1 cellular context compared by ENCODE assay signal in the genomic region with DNA sequence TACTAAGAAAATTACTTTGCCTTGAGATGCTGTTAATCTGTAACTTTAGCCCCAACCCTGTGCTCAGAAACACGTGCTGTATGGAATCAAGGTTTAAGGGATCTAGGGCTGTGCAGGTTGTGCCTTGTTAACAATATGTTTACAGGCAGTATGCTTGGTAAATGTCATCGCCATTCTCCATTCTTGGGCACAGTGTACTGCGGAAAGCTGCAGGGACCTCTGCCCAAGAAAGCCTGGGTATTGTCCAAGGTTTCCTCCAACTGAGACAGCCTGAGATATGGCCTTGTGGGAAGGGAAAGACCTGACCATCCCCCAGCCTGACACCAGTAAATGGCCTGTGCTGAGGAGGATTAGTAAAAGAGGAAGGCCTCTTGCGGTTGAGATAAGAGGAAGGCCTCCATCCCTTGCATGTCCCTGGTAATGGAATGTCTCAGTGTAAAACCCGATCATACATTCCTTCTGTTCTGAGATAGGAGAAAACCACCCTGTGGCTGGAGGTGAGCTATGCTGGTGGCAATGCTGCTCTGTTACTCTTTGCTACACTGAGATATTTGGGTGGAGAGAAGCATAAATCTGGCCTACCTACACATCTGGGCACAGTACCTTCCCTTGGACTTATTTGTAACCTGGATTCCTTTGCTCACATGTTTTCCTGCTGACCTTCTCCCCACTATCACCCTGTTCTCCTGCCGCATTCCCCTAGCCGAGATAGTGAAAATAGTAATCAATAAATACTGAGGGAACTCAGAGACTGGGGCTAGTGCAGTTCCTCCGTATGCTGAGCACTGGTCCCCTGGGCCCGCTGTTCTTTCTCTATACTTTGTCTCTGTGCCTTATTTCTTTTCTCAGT.
A peak's percentile ranks its signal among the peaks of the same experiment; 100 is the strongest.
TF ChIP-seq lines count a peak whose summit lies in the region.
"Not testable (repeated sequence)": the region's sequence is repeated elsewhere in the genome, so short reads cannot be mapped to it uniquely, and the experiment has no call there.

No MANE protein-coding gene starts in this region.

TF ChIP-seq in K562, 482 proteins besides CTCF, POLR2A, EP300 and RAD21 (continued from another document and continues in another):
- TF ChIP-seq MBD2 (IDR thresholded peaks at IDR 0.05; ENCODE audit: borderline replicate concordance, low read depth) (peak; percentile 76; the same call in 1 of the 2 replicates), DPF2 (IDR thresholded peaks at IDR 0.05) (peak; percentile 94), ZNF175 (CRISPR knock-in tag; IDR thresholded peaks at IDR 0.05; ENCODE audit: low read depth) (peak; percentile 86), RBBP5 (IDR thresholded peaks at IDR 0.05; ENCODE audit: borderline replicate concordance, insufficient read depth, low read length, poor library complexity, severe bottlenecking) (peak; percentile 79), SMARCA4 (IDR thresholded peaks at IDR 0.05) (peak; percentile 95), TRIM28 (IDR thresholded peaks at IDR 0.05) (peak; percentile 51; the same call in 1 of the 2 replicates), ZMIZ1 (IDR thresholded peaks at IDR 0.05; ENCODE audit: low read depth in 2 of 2, low read length in 2 of 2) (peak in 1 of 2 experiments; percentile 85; a peak in 2 of 4 replicates), MNT (conservative IDR thresholded peaks at IDR 0.05) (peak; percentile 59 to 79; a peak in 3 of 4 replicates), MTA3 (IDR thresholded peaks at IDR 0.05; ENCODE audit: borderline replicate concordance) (peak; percentile 83), SPI1 (IDR thresholded peaks at IDR 0.05; ENCODE audit: borderline replicate concordance, low read depth, low read length) (peak; percentile 99), RCOR1 (IDR thresholded peaks at IDR 0.05; ENCODE audit: borderline replicate concordance in 1 of 2, low read depth in 2 of 2, low read length in 2 of 2) (peak; percentile 89 to 96), KDM4B (IDR thresholded peaks at IDR 0.05; ENCODE audit: borderline replicate concordance in 2 of 2, low read depth in 1 of 2) (0 out of 4 replicates have a peak, but pooled peaks of 1 of the 2 experiments have one; percentile 34), ZNF589 (CRISPR knock-in tag; IDR thresholded peaks at IDR 0.05; ENCODE audit: low read depth) (peak; percentile 38; the same call in 1 of the 2 replicates), PTTG1 (tag; IDR thresholded peaks at IDR 0.05; ENCODE audit: low read depth) (peak; percentile 66), CBX3 (IDR thresholded peaks at IDR 0.05; ENCODE audit: borderline replicate concordance in 1 of 2, low read length in 2 of 2) (0 out of 3 replicates have a peak, but pooled peaks of 1 of the 2 experiments have one; percentile 35), MYC (IDR thresholded peaks at IDR 0.05; ENCODE audit: low read depth, low read length) (peak; percentile 79), MYC (CRISPR knock-in tag; IDR thresholded peaks at IDR 0.05; ENCODE audit: borderline replicate concordance, low read depth) (peak; percentile 41; the same call in 1 of the 2 replicates), BHLHE40 (IDR thresholded peaks at IDR 0.05; ENCODE audit: low read length) (peak; percentile 84), NR2F6 (CRISPR knock-in tag; IDR thresholded peaks at IDR 0.05) (0 out of 2 replicates have a peak, but pooled peaks have one; percentile 23), NFIC (IDR thresholded peaks at IDR 0.05) (peak; percentile 81), TOE1 (CRISPR knock-in tag; IDR thresholded peaks at IDR 0.05; ENCODE audit: borderline replicate concordance, low read depth) (0 out of 2 replicates have a peak, but pooled peaks have one; percentile 63), FOXK2 (conservative IDR thresholded peaks at IDR 0.05 in 1 of 2, IDR thresholded peaks at IDR 0.05 in 1 of 2; ENCODE audit: low read depth in 2 of 2) (peak; percentile 19 to 51; a peak in 1 of 4 replicates), MYNN (IDR thresholded peaks at IDR 0.05) (peak; percentile 88), GATA2 (CRISPR knock-in tag; IDR thresholded peaks at IDR 0.05) (peak; percentile 94), ESRRA (IDR thresholded peaks at IDR 0.05; ENCODE audit: borderline replicate concordance, low read depth) (peak; percentile 92; the same call in 1 of the 2 replicates), ZNF76 (CRISPR knock-in tag; IDR thresholded peaks at IDR 0.05; ENCODE audit: borderline replicate concordance) (peak; percentile 80), STAT5A (IDR thresholded peaks at IDR 0.05; ENCODE audit: borderline replicate concordance, low read length) (peak; percentile 71), NFE2 (IDR thresholded peaks at IDR 0.05; ENCODE audit: low read depth) (peak; percentile 67), TCF3 (CRISPR knock-in tag; IDR thresholded peaks at IDR 0.05) (peak; percentile 94), ZNF644 (tag; IDR thresholded peaks at IDR 0.05; ENCODE audit: low read depth) (peak; percentile 94), LEF1 (IDR thresholded peaks at IDR 0.05) (peak; percentile 99), BRD4 (IDR thresholded peaks at IDR 0.05) (0 out of 2 replicates have a peak, but pooled peaks have one; percentile 48), HDAC3 (IDR thresholded peaks at IDR 0.05; ENCODE audit: borderline replicate concordance, partially characterized antibody) (peak; percentile 92), KDM5B (IDR thresholded peaks at IDR 0.05; ENCODE audit: insufficient replicate concordance, low read depth, low read length) (peak; percentile 15), ATF1 (tag; IDR thresholded peaks at IDR 0.05) (peak; percentile 59; the same call in 1 of the 2 replicates), ZBTB12 (CRISPR knock-in tag; IDR thresholded peaks at IDR 0.05) (peak; percentile 48; the same call in 1 of the 2 replicates), IFI16 (CRISPR knock-in tag; IDR thresholded peaks at IDR 0.05) (peak; percentile 81), LCOR (CRISPR knock-in tag; IDR thresholded peaks at IDR 0.05) (peak; percentile 61), ZNF639 (CRISPR knock-in tag; conservative IDR thresholded peaks at IDR 0.05 in 1 of 2, IDR thresholded peaks at IDR 0.05 in 1 of 2) (peak in 1 of 2 experiments; percentile 91; a peak in 2 of 4 replicates), MTA1 (IDR thresholded peaks at IDR 0.05; ENCODE audit: borderline replicate concordance) (peak; percentile 87; the same call in 1 of the 2 replicates), ID3 (tag; IDR thresholded peaks at IDR 0.05) (peak; percentile 88), GABPB2 (CRISPR knock-in tag; conservative IDR thresholded peaks at IDR 0.05) (0 out of 2 replicates have a peak, but pooled peaks have one; percentile 44), MEF2A (IDR thresholded peaks at IDR 0.05; ENCODE audit: control insufficient read depth, low read depth, low read length) (peak; percentile 50; the same call in 1 of the 2 replicates), HDAC2 (IDR thresholded peaks at IDR 0.05) (peak; percentile 96), CREB3L1 (IDR thresholded peaks at IDR 0.05; ENCODE audit: borderline replicate concordance, low read depth) (0 out of 2 replicates have a peak, but pooled peaks have one; percentile 26), NFRKB (IDR thresholded peaks at IDR 0.05; ENCODE audit: low read depth) (peak; percentile 52; the same call in 1 of the 2 replicates), SMAD3 (CRISPR knock-in tag; conservative IDR thresholded peaks at IDR 0.05) (peak; percentile 85), KLF6 (CRISPR knock-in tag; IDR thresholded peaks at IDR 0.05; ENCODE audit: borderline replicate concordance) (peak; percentile 65; the same call in 1 of the 2 replicates)
- TF ChIP-seq, protein P1, sequence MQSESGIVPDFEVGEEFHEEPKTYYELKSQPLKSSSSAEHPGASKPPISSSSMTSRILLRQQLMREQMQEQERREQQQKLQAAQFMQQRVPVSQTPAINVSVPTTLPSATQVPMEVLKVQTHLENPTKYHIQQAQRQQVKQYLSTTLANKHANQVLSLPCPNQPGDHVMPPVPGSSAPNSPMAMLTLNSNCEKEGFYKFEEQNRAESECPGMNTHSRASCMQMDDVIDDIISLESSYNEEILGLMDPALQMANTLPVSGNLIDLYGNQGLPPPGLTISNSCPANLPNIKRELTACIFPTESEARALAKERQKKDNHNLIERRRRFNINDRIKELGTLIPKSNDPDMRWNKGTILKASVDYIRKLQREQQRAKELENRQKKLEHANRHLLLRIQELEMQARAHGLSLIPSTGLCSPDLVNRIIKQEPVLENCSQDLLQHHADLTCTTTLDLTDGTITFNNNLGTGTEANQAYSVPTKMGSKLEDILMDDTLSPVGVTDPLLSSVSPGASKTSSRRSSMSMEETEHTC (IDR thresholded peaks at IDR 0.05) = peak; percentile 49; the same call in 1 of the 2 replicates
- not testable (repeated sequence) for TF ChIP-seq TOE1 (IDR thresholded peaks at IDR 0.05; ENCODE audit: borderline replicate concordance); MYNN (CRISPR knock-in tag; IDR thresholded peaks at IDR 0.05); ATF1 (CRISPR knock-in tag; IDR thresholded peaks at IDR 0.05); ID3 (CRISPR knock-in tag; IDR thresholded peaks at IDR 0.05)
